ENCODE assay signal across 16 cellular contexts in genomic region chr20:62049342-62050165, GRCh38. TPM values are rescaled to one million over a fixed set of nuclear protein-coding genes. Genes with fewer than 3 reads are reported as not detected.
DNase-seq lines count a peak whose midpoint lies in the region; ATAC-seq and TF ChIP-seq lines count a peak whose summit lies in the region.
"Had no signal": no experiment of that assay in that cellular context is flagged by ENCODE, and none has a peak within 500 bp of the region (broad histone marks: within the 10 kb centered on the region; RNA-seq: fewer than 3 reads in every experiment).

No MANE protein-coding gene starts in this region.

- no peaks in the 10 kb centered on the region for H3K4me1 ChIP-seq in RWPE2 (ENCODE audit: insufficient read depth, poor library complexity, severe bottlenecking)
- no peaks in the 10 kb centered on the region for H3K4me1 ChIP-seq in endodermal cell (ENCODE audit: control insufficient read depth, insufficient read depth, low read length)
- peaks cover 4% of the 10 kb centered on the region for H3K4me1 ChIP-seq in CD8-positive, alpha-beta T cell (ENCODE audit: insufficient read depth, low read length)
- H3K4me1 ChIP-seq: SJSA1 had no signal

- H3K27me3 ChIP-seq in RWPE2 (ENCODE audit: insufficient read depth, poor library complexity, severe bottlenecking), result no peaks in the 10 kb centered on the region
- H3K27me3 ChIP-seq in endodermal cell (ENCODE audit: control insufficient read depth, insufficient read depth, low read length, poor library complexity, severe bottlenecking), result no peaks in the 10 kb centered on the region
- H3K27me3 ChIP-seq in CD8-positive, alpha-beta T cell (ENCODE audit: insufficient read depth, low read length), result no peaks in the 10 kb centered on the region
- H3K27me3 ChIP-seq: SJSA1 had no signal

- peaks cover 3% of the 10 kb centered on the region for H3K36me3 Mint-ChIP-seq in endodermal cell (ENCODE audit: low read depth)
- peaks cover under 1% of the 10 kb centered on the region for H3K36me3 Mint-ChIP-seq in neural crest cell (ENCODE audit: low read depth)
- H3K36me3 Mint-ChIP-seq in stimulated activated memory B cell treated with anti-CD40 and anti-IgM and Interleukin-4, amounts not matched to agents 10 μg/mL and 1 μg/mL and 100 μg/mL, for 72 hours, result peaks cover 26% of the 10 kb centered on the region
- H3K36me3 Mint-ChIP-seq in CD8-positive, alpha-beta T cell, result peaks cover 3% of the 10 kb centered on the region
- no peaks in the 10 kb centered on the region for H3K36me3 Mint-ChIP-seq in activated T-helper 2 cell treated with anti-CD3 and anti-CD28 coated beads, Interferon-gamma antibody, Interleukin-2, Interleukin-4, amounts not matched to agents 10 μg/mL and 5 μg/mL and 100 μg/mL, durations not matched to agents 14 hours and 24 hours and 36 hours (ENCODE audit: low read depth)

- no peak for TF ChIP-seq CTCF in RWPE2 (IDR thresholded peaks at IDR 0.05; ENCODE audit: poor library complexity, severe bottlenecking)
- TF ChIP-seq CTCF in endodermal cell (conservative IDR thresholded peaks at IDR 0.05), result no peak
- TF ChIP-seq CTCF in neural crest cell (conservative IDR thresholded peaks at IDR 0.05), result no peak
- no peak for TF ChIP-seq CTCF in CD8-positive, alpha-beta T cell (IDR thresholded peaks at IDR 0.05)

- H3K27ac ChIP-seq in RWPE2 (ENCODE audit: poor library complexity, severe bottlenecking) (no peak overlapping the region), endodermal cell (ENCODE audit: low read depth, low read length) (no peak overlapping the region)
- no peak overlapping the region for H3K27ac ChIP-seq in CD8-positive, alpha-beta T cell (ENCODE audit: low read depth, low read length)
- H3K27ac ChIP-seq: SJSA1 had no signal

- WGBS in endodermal cell (ENCODE audit: insufficient coverage in 1 of 2, insufficient read length in 1 of 2), 2 experiments, result 91 to 94% methylated on average over 12 to 22 of the region's 22 CpGs

- ATAC-seq in RWPE2 (ENCODE audit: low read depth) (no peak), HG03135 (IDR thresholded peaks at IDR 0.05; ENCODE audit: unreplicated experiment) (no peak)
- no peak for ATAC-seq in stimulated activated memory B cell treated with anti-CD40 and anti-IgM and Interleukin-4, amounts not matched to agents 10 μg/mL and 1 μg/mL and 100 μg/mL, for 72 hours
- no peak for ATAC-seq in CD8-positive, alpha-beta T cell
- ATAC-seq: HCT116 had no signal

- H3K36me3 ChIP-seq in RWPE2 (ENCODE audit: low read depth) (no peaks in the 10 kb centered on the region), endodermal cell (ENCODE audit: control insufficient read depth, insufficient read depth, low read length) (no peaks in the 10 kb centered on the region)
- H3K36me3 ChIP-seq in CD8-positive, alpha-beta T cell (ENCODE audit: insufficient read depth, low read length), result no peaks in the 10 kb centered on the region
- H3K36me3 ChIP-seq: SJSA1 had no signal

- POLR2A ChIA-PET in CD8-positive, alpha-beta T cell (lab: Charles Lee), result no interaction called here

- intact Hi-C loops in CD8-positive, alpha-beta T cell (cut with DNase I, micrococcal nuclease), result no loop called here
- intact Hi-C loops in activated T-helper 2 cell treated with anti-CD3 and anti-CD28 coated beads, Interferon-gamma antibody, Interleukin-2, Interleukin-4, amounts not matched to agents 10 μg/mL and 5 μg/mL and 100 μg/mL, durations not matched to agents 14 hours and 24 hours and 36 hours (cut with micrococcal nuclease), result no loop called here

- H3K9me3 ChIP-seq in RWPE2 (ENCODE audit: severe bottlenecking) (no peaks in the 10 kb centered on the region), endodermal cell (ENCODE audit: control insufficient read depth, low read length) (no peaks in the 10 kb centered on the region)
- H3K9me3 ChIP-seq in CD8-positive, alpha-beta T cell (ENCODE audit: low read length), result no peaks in the 10 kb centered on the region
- H3K9me3 ChIP-seq: SJSA1 had no signal

- H3K4me3 ChIP-seq in RWPE2 (ENCODE audit: severe bottlenecking) (no peak overlapping the region), endodermal cell (ENCODE audit: low read length) (no peak overlapping the region)
- no peak overlapping the region for H3K4me3 ChIP-seq in CD8-positive, alpha-beta T cell (ENCODE audit: low read depth, low read length)
- H3K4me3 ChIP-seq: SJSA1 had no signal

- peaks cover 26% of the 10 kb centered on the region for H3K4me1 Mint-ChIP-seq in endodermal cell
- peaks cover 35% of the 10 kb centered on the region for H3K4me1 Mint-ChIP-seq in neural crest cell
- peaks cover 81% of the 10 kb centered on the region for H3K4me1 Mint-ChIP-seq in stimulated activated memory B cell treated with anti-CD40 and anti-IgM and Interleukin-4, amounts not matched to agents 10 μg/mL and 1 μg/mL and 100 μg/mL, for 72 hours
- H3K4me1 Mint-ChIP-seq in CD8-positive, alpha-beta T cell (ENCODE audit: low read depth), result peaks cover 68% of the 10 kb centered on the region
- H3K4me1 Mint-ChIP-seq in activated T-helper 2 cell treated with anti-CD3 and anti-CD28 coated beads, Interferon-gamma antibody, Interleukin-2, Interleukin-4, amounts not matched to agents 10 μg/mL and 5 μg/mL and 100 μg/mL, durations not matched to agents 14 hours and 24 hours and 36 hours (ENCODE audit: low read depth), result peaks cover 2% of the 10 kb centered on the region

- CTCF ChIA-PET in CD8-positive, alpha-beta T cell (lab: Charles Lee), result no interaction called here

- H3K9me3 Mint-ChIP-seq in endodermal cell (no peaks in the 10 kb centered on the region), neural crest cell (no peaks in the 10 kb centered on the region)
- H3K9me3 Mint-ChIP-seq in stimulated activated memory B cell treated with anti-CD40 and anti-IgM and Interleukin-4, amounts not matched to agents 10 μg/mL and 1 μg/mL and 100 μg/mL, for 72 hours, result no peaks in the 10 kb centered on the region
- H3K9me3 Mint-ChIP-seq in CD8-positive, alpha-beta T cell, result no peaks in the 10 kb centered on the region
- no peaks in the 10 kb centered on the region for H3K9me3 Mint-ChIP-seq in activated T-helper 2 cell treated with anti-CD3 and anti-CD28 coated beads, Interferon-gamma antibody, Interleukin-2, Interleukin-4, amounts not matched to agents 10 μg/mL and 5 μg/mL and 100 μg/mL, durations not matched to agents 14 hours and 24 hours and 36 hours

- peak overlapping the region; percentile 1 for H3K27ac Mint-ChIP-seq in endodermal cell
- peak overlapping the region; percentile 87 for H3K27ac Mint-ChIP-seq in neural crest cell (ENCODE audit: unreplicated experiment)
- peak overlapping the region; percentile 61 for H3K27ac Mint-ChIP-seq in stimulated activated memory B cell treated with anti-CD40 and anti-IgM and Interleukin-4, amounts not matched to agents 10 μg/mL and 1 μg/mL and 100 μg/mL, for 72 hours
- no peak overlapping the region for H3K27ac Mint-ChIP-seq in CD8-positive, alpha-beta T cell
- H3K27ac Mint-ChIP-seq in activated T-helper 2 cell treated with anti-CD3 and anti-CD28 coated beads, Interferon-gamma antibody, Interleukin-2, Interleukin-4, amounts not matched to agents 10 μg/mL and 5 μg/mL and 100 μg/mL, durations not matched to agents 14 hours and 24 hours and 36 hours, result no peak overlapping the region
- H3K27ac Mint-ChIP-seq: B cell had no signal

- DNase-seq in RWPE2 (ENCODE audit: low spot score) (peak; percentile 83), endodermal cell (no peak), neural crest cell (ENCODE audit: low read depth, low spot score) (no peak)
- DNase-seq in CD8-positive, alpha-beta T cell, result no peak
- DNase-seq in activated T-helper 2 cell treated with anti-CD3 and anti-CD28 coated beads, Interferon-gamma antibody, Interleukin-2, Interleukin-4, amounts not matched to agents 10 μg/mL and 5 μg/mL and 100 μg/mL, durations not matched to agents 14 hours and 24 hours and 36 hours (ENCODE audit: low spot score), result no peak
- DNase-seq: DMS79 treated with DMSO at 0.1 percent for 48 hours, KG1, NCI-H1048, NCI-H1436 treated with DMSO at 0.1 percent for 48 hours, NCI-H2029 treated with DMSO at 0.1 percent for 48 hours, NCI-H748 treated with DMSO at 0.1 percent for 48 hours had no signal

- H3K27me3 Mint-ChIP-seq in endodermal cell (ENCODE audit: insufficient read depth) (no peaks in the 10 kb centered on the region), neural crest cell (ENCODE audit: low read depth) (no peaks in the 10 kb centered on the region)
- H3K27me3 Mint-ChIP-seq in stimulated activated memory B cell treated with anti-CD40 and anti-IgM and Interleukin-4, amounts not matched to agents 10 μg/mL and 1 μg/mL and 100 μg/mL, for 72 hours, result no peaks in the 10 kb centered on the region
- H3K27me3 Mint-ChIP-seq in CD8-positive, alpha-beta T cell (ENCODE audit: low read depth), result no peaks in the 10 kb centered on the region
- H3K27me3 Mint-ChIP-seq in activated T-helper 2 cell treated with anti-CD3 and anti-CD28 coated beads, Interferon-gamma antibody, Interleukin-2, Interleukin-4, amounts not matched to agents 10 μg/mL and 5 μg/mL and 100 μg/mL, durations not matched to agents 14 hours and 24 hours and 36 hours (ENCODE audit: low read depth), result no peaks in the 10 kb centered on the region
- H3K27me3 Mint-ChIP-seq: B cell had no signal

- H3K4me3 Mint-ChIP-seq in endodermal cell (no peak overlapping the region), neural crest cell (no peak overlapping the region)
- H3K4me3 Mint-ChIP-seq in stimulated activated memory B cell treated with anti-CD40 and anti-IgM and Interleukin-4, amounts not matched to agents 10 μg/mL and 1 μg/mL and 100 μg/mL, for 72 hours, result no peak overlapping the region
- H3K4me3 Mint-ChIP-seq in CD8-positive, alpha-beta T cell, result no peak overlapping the region
- H3K4me3 Mint-ChIP-seq in activated T-helper 2 cell treated with anti-CD3 and anti-CD28 coated beads, Interferon-gamma antibody, Interleukin-2, Interleukin-4, amounts not matched to agents 10 μg/mL and 5 μg/mL and 100 μg/mL, durations not matched to agents 14 hours and 24 hours and 36 hours (ENCODE audit: low read depth), result no peak overlapping the region

- H3K9ac ChIP-seq in endodermal cell (ENCODE audit: extremely low read depth, low read length, poor library complexity, severe bottlenecking), result no peak overlapping the region

RNA-seq across cellular contexts. Expression of gene TAF4, which starts 16.1 kb away (rescaled TPM):
- total RNA-seq in endodermal cell (10 to 100 TPM; 25.5 to 39.9 TPM), neural crest cell (33.6 and 35.1 TPM in 2 replicates)
- polyA plus RNA-seq in endodermal cell (2013, experiment 1 of 2), result 23.0 TPM
- 24.8 TPM for polyA plus RNA-seq in endodermal cell (2013, experiment 2 of 2)
- 10 to 100 TPM in 1 of 2 experiments, 1 to 10 TPM in 1; 9.8 to 14.1 TPM for total RNA-seq in CD8-positive, alpha-beta T cell
- total RNA-seq in activated T-helper 2 cell treated with anti-CD3 and anti-CD28 coated beads, Interferon-gamma antibody, Interleukin-2, Interleukin-4, amounts not matched to agents 10 μg/mL and 5 μg/mL and 100 μg/mL, durations not matched to agents 14 hours and 24 hours and 36 hours, result 23.6 and 26.9 TPM in 2 replicates

Comparison
In these comparisons a context has a peak if more than half of its experiments do, and no peak if none do; other contexts are left out.
1. H3K27ac Mint-ChIP-seq: peak in endodermal cell (single experiment), neural crest cell (single experiment) and stimulated activated memory B cell treated with anti-CD40 and anti-IgM and Interleukin-4, amounts not matched to agents 10 μg/mL and 1 μg/mL and 100 μg/mL, for 72 hours (single experiment); none in CD8-positive, alpha-beta T cell (single experiment) and activated T-helper 2 cell treated with anti-CD3 and anti-CD28 coated beads, Interferon-gamma antibody, Interleukin-2, Interleukin-4, amounts not matched to agents 10 μg/mL and 5 μg/mL and 100 μg/mL, durations not matched to agents 14 hours and 24 hours and 36 hours (single experiment).